ENCODE assay signal across 20 cellular contexts in genomic region chr4:78154972-78155371, GRCh38.
A peak's percentile ranks its signal among the peaks of the same experiment; 100 is the strongest.
DNase-seq lines count a peak whose midpoint lies in the region; ATAC-seq, FAIRE-seq and TF ChIP-seq lines count a peak whose summit lies in the region.
"Had no signal": no experiment of that assay in that cellular context is flagged by ENCODE, and none has a peak within 500 bp of the region (broad histone marks: within the 10 kb centered on the region; RNA-seq: fewer than 3 reads in every experiment).

No MANE protein-coding gene starts in this region.

- H3K36me3 ChIP-seq in HepG2 (replicated peaks in 1 of 2; ENCODE audit: control insufficient read depth in 1 of 2, insufficient read depth in 2 of 2, low read length in 2 of 2) (no peaks in the 10 kb centered on the region), right lobe of liver (no peaks in the 10 kb centered on the region), Loucy (ENCODE audit: insufficient read depth, low read length) (no peaks in the 10 kb centered on the region), trophoblast cell (ENCODE audit: control insufficient read depth in 1 of 2, insufficient read depth in 2 of 2, low read length in 2 of 2) (no peaks in the 10 kb centered on the region)
- H3K36me3 ChIP-seq: BLaER1 treated with 17β-estradiol and CSF1 and Interleukin-3, amounts not matched to agents 10 nM and 100 nM had no signal

- POLR2A ChIA-PET in HepG2 (lab: Yijun Ruan, JAX): interaction anchor here (1.1 to 1.5 kb wide), 4 partner anchors 10 to 95 kb away, joined by 3 to 7 read pairs (median 4); no protein-coding TSS in a partner anchor

- H3F3A ChIP-seq in Loucy (ENCODE audit: low read depth): no peaks in the 10 kb centered on the region

- H3K27ac ChIP-seq in HepG2 (ENCODE audit: extremely low read length, insufficient read depth, low read length) (peak overlapping the region; percentile 75), right lobe of liver (no peak overlapping the region), trophoblast cell (ENCODE audit: low read depth, low read length) (no peak overlapping the region)
- H3K27ac ChIP-seq: BLaER1 treated with 17β-estradiol and CSF1 and Interleukin-3, amounts not matched to agents 10 nM and 100 nM had no signal

- H3K4me2 ChIP-seq in HepG2 (ENCODE audit: low read depth, low read length): peak overlapping the region; percentile 65
- peak overlapping the region; percentile 18 for H3K4me2 ChIP-seq in Loucy (ENCODE audit: low read depth, low read length, poor library complexity, severe bottlenecking)
- H3K4me2 ChIP-seq in trophoblast cell (ENCODE audit: low read length): no peak overlapping the region

- CTCF ChIA-PET in HepG2 (lab: Yijun Ruan, JAX; ENCODE audit: low intra/inter-chr PET ratio, low total read pairs): no interaction called here

- peaks cover 3% of the 10 kb centered on the region for H3K79me1 ChIP-seq in trophoblast cell (ENCODE audit: low read length)

- BruUV-seq in HepG2 (replicated peaks; lab: Mats Ljungman, UMichigan): no TSS peak

- H2AFZ ChIP-seq in HepG2 (ENCODE audit: low read length) (no peak overlapping the region), Loucy (ENCODE audit: low read length) (no peak overlapping the region), trophoblast cell (ENCODE audit: insufficient read depth, low read length, poor library complexity) (no peak overlapping the region)

- no peak overlapping the region for H2AK5ac ChIP-seq in trophoblast cell (ENCODE audit: low read length)

- H3K4me1 ChIP-seq in HepG2 (ENCODE audit: insufficient read depth, low read length): peaks cover 73% of the 10 kb centered on the region
- no peaks in the 10 kb centered on the region for H3K4me1 ChIP-seq in right lobe of liver
- peaks cover 13% of the 10 kb centered on the region for H3K4me1 ChIP-seq in Loucy (ENCODE audit: insufficient read depth, low read length, poor library complexity, severe bottlenecking)
- peaks cover 2 to 6% of the 10 kb centered on the region in 2 experiments for H3K4me1 ChIP-seq in trophoblast cell (ENCODE audit: control insufficient read depth in 1 of 2, insufficient read depth in 2 of 2, low read length in 2 of 2)

- H4K8ac ChIP-seq in trophoblast cell (ENCODE audit: low read depth, low read length): peak overlapping the region; percentile 45

- TF ChIP-seq EP300 in HepG2 (IDR thresholded peaks at IDR 0.05; ENCODE audit: low read depth in 2 of 2, low read length in 2 of 2): no peak
- no peak for TF ChIP-seq EP300 in HepG2 (CRISPR knock-in tag; IDR thresholded peaks at IDR 0.05; ENCODE audit: borderline replicate concordance)

- 95% methylated on average over 1 of the region's 1 CpG for WGBS in HepG2 (ENCODE audit: low lambda C conversion rate)
- WGBS in right lobe of liver (ENCODE audit: insufficient coverage, low coverage, low lambda C conversion rate, missing lambda C conversion rate): 67% methylated on average over 1 of the region's 1 CpG
- no CpG with 5 or more reads among the region's 1 CpG for WGBS in trophoblast cell (ENCODE audit: extremely low coverage, insufficient coverage, insufficient read length)

- DNase-seq in HepG2 (ENCODE audit: low spot score): no peak
- DNase-seq in right lobe of liver: no peak
- no peak for DNase-seq in trophoblast cell
- DNase-seq in NCI-H2029 treated with DMSO at 0.1 percent for 48 hours (lab: John Stamatoyannopoulos, UW): no peak
- DNase-seq in osteocyte (ENCODE audit: extremely low spot score, unreplicated experiment): no peak
- DNase-seq: 8988T; CD8-positive, alpha-beta memory T cell; COR-L47; DMS 273 treated with DMSO at 0.1 percent for 48 hours; DMS53; DND-41; EL; GOT3; H7 had no signal

- no peak overlapping the region for H4K91ac ChIP-seq in trophoblast cell (ENCODE audit: low read depth, low read length)

- H3K18ac ChIP-seq in trophoblast cell (ENCODE audit: low read length): no peak overlapping the region

- H3K4me3 Mint-ChIP-seq in osteocyte (ENCODE audit: unreplicated experiment): no peak overlapping the region
- H3K4me3 Mint-ChIP-seq: B cell; CD8-positive, alpha-beta memory T cell had no signal

- H3K27ac Mint-ChIP-seq in osteocyte (ENCODE audit: unreplicated experiment): no peak overlapping the region
- H3K27ac Mint-ChIP-seq: B cell; CD8-positive, alpha-beta memory T cell had no signal

- H4K20me1 ChIP-seq in HepG2 (ENCODE audit: insufficient read depth, low read length) (no peaks in the 10 kb centered on the region), Loucy (ENCODE audit: insufficient read depth, low read length, poor library complexity, severe bottlenecking) (no peaks in the 10 kb centered on the region)
- H4K20me1 ChIP-seq: BLaER1 treated with 17β-estradiol and CSF1 and Interleukin-3, amounts not matched to agents 10 nM and 100 nM had no signal

- H4K12ac ChIP-seq in trophoblast cell (ENCODE audit: low read depth, low read length): no peak overlapping the region

- H3K36me3 Mint-ChIP-seq in osteocyte (ENCODE audit: unreplicated experiment): no peaks in the 10 kb centered on the region
- H3K36me3 Mint-ChIP-seq: CD8-positive, alpha-beta memory T cell had no signal

- H3K27me3 Mint-ChIP-seq in osteocyte (ENCODE audit: unreplicated experiment): peaks cover 13% of the 10 kb centered on the region

- in situ Hi-C loops in HepG2 (cut with HindIII; ENCODE audit: extremely low pct_ligation_motif_present, low pct_unique_long_range_greater_than_20kb): no loop called here

- H3K27me3 ChIP-seq in HepG2 (ENCODE audit: control insufficient read depth in 1 of 2, insufficient read depth in 2 of 2, low read length in 2 of 2) (no peaks in the 10 kb centered on the region), right lobe of liver (no peaks in the 10 kb centered on the region), Loucy (ENCODE audit: insufficient read depth, low read length, poor library complexity, severe bottlenecking) (no peaks in the 10 kb centered on the region), trophoblast cell (ENCODE audit: insufficient read depth, low read length) (no peaks in the 10 kb centered on the region)
- H3K27me3 ChIP-seq: BLaER1 treated with 17β-estradiol and CSF1 and Interleukin-3, amounts not matched to agents 10 nM and 100 nM had no signal

- no peak overlapping the region for H3K23ac ChIP-seq in trophoblast cell (ENCODE audit: low read length)

- H3K4me1 Mint-ChIP-seq in osteocyte (ENCODE audit: unreplicated experiment): no peaks in the 10 kb centered on the region
- H3K4me1 Mint-ChIP-seq: B cell; CD8-positive, alpha-beta memory T cell had no signal

- H2BK120ac ChIP-seq in trophoblast cell (ENCODE audit: insufficient read depth, low read length, poor library complexity): no peak overlapping the region

- no peaks in the 10 kb centered on the region for H3K9me2 ChIP-seq in Loucy (replicated peaks; ENCODE audit: low read depth, low read length)

- intact Hi-C loops in HepG2 (cut with micrococcal nuclease; ENCODE audit: unreplicated experiment): no loop called here
- intact Hi-C loops in right lobe of liver (cut with DNase I): no loop called here

- TF ChIP-seq CTCF in HepG2 (CRISPR knock-in tag; IDR thresholded peaks at IDR 0.05): no peak
- no peak for TF ChIP-seq CTCF in right lobe of liver (IDR thresholded peaks at IDR 0.05)
- TF ChIP-seq CTCF in Loucy (conservative IDR thresholded peaks at IDR 0.05; ENCODE audit: low read length): no peak
- no peak for TF ChIP-seq CTCF in osteocyte (IDR thresholded peaks at IDR 0.05)

- H3K79me2 ChIP-seq in HepG2 (ENCODE audit: insufficient read depth, low read length) (peaks cover 84% of the 10 kb centered on the region), Loucy (ENCODE audit: insufficient read depth, low read length) (no peaks in the 10 kb centered on the region), trophoblast cell (ENCODE audit: control insufficient read depth, insufficient read depth, low read length, poor library complexity) (peaks cover 2% of the 10 kb centered on the region)

- H3K9me3 ChIP-seq in HepG2 (ENCODE audit: low read length) (no peaks in the 10 kb centered on the region), right lobe of liver (no peaks in the 10 kb centered on the region), Loucy (ENCODE audit: insufficient read depth, low read depth, low read length) (no peaks in the 10 kb centered on the region), trophoblast cell (ENCODE audit: insufficient read depth, low read depth, low read length) (no peaks in the 10 kb centered on the region)
- H3K9me3 ChIP-seq: BLaER1 treated with 17β-estradiol and CSF1 and Interleukin-3, amounts not matched to agents 10 nM and 100 nM had no signal

- no peak overlapping the region for H2BK5ac ChIP-seq in trophoblast cell (ENCODE audit: low read depth, low read length, poor library complexity)

- peak overlapping the region in 2 of 3 experiments; percentile 38 to 45; a peak in 3 of 6 replicates for H3K4me3 ChIP-seq in HepG2 (replicated peaks in 1 of 3; ENCODE audit: insufficient read depth in 1 of 3, low read depth in 2 of 3, low read length in 3 of 3)
- H3K4me3 ChIP-seq in right lobe of liver: no peak overlapping the region
- H3K4me3 ChIP-seq in Loucy (ENCODE audit: low read length, poor library complexity, severe bottlenecking): no peak overlapping the region
- no peak overlapping the region for H3K4me3 ChIP-seq in trophoblast cell (ENCODE audit: low read depth, low read length)
- H3K4me3 ChIP-seq: BLaER1 treated with 17β-estradiol and CSF1 and Interleukin-3, amounts not matched to agents 10 nM and 100 nM; GM12878 had no signal

- H3K9ac ChIP-seq in HepG2 (ENCODE audit: insufficient read depth, low read depth, low read length) (peak overlapping the region; percentile 49), Loucy (ENCODE audit: low read depth, low read length, poor library complexity, severe bottlenecking) (no peak overlapping the region), trophoblast cell (ENCODE audit: low read length) (no peak overlapping the region)
- H3K9ac ChIP-seq: BLaER1 treated with 17β-estradiol and CSF1 and Interleukin-3, amounts not matched to agents 10 nM and 100 nM had no signal

- FAIRE-seq in HepG2 (lab: Jason Lieb, UNC): no peak
- FAIRE-seq: GM12878, GM19239 had no signal

- peaks cover 3% of the 10 kb centered on the region for H3K9me3 Mint-ChIP-seq in osteocyte (ENCODE audit: unreplicated experiment)

- no peak for TF ChIP-seq POLR2A in HepG2 (IDR thresholded peaks at IDR 0.05; ENCODE audit: insufficient read depth in 1 of 2, low read depth in 2 of 2, low read length in 2 of 2)
- TF ChIP-seq POLR2A in right lobe of liver (IDR thresholded peaks at IDR 0.05): no peak

- TF ChIP-seq RAD21 in HepG2 (CRISPR knock-in tag; IDR thresholded peaks at IDR 0.05): no peak

- H3K4ac ChIP-seq in trophoblast cell (ENCODE audit: low read depth, low read length): no peak overlapping the region

- no peak for ATAC-seq in HepG2
- ATAC-seq in right lobe of liver: no peak
- no peak for ATAC-seq in GM19351 (IDR thresholded peaks at IDR 0.05; ENCODE audit: unreplicated experiment)

- H2BK12ac ChIP-seq in trophoblast cell (ENCODE audit: low read length): no peak overlapping the region

- no peak overlapping the region for H3K14ac ChIP-seq in trophoblast cell (ENCODE audit: low read length)

Comparison
In these comparisons a context has a peak if more than half of its experiments do, and no peak if none do; other contexts are left out.
1. H3K4me3 ChIP-seq: peak in HepG2 (2 of 3); none in right lobe of liver (0 of 3), Loucy (single experiment) and trophoblast cell (single experiment).